Comparison of ENCODE assay signal across 2 cellular contexts in the genomic region with DNA sequence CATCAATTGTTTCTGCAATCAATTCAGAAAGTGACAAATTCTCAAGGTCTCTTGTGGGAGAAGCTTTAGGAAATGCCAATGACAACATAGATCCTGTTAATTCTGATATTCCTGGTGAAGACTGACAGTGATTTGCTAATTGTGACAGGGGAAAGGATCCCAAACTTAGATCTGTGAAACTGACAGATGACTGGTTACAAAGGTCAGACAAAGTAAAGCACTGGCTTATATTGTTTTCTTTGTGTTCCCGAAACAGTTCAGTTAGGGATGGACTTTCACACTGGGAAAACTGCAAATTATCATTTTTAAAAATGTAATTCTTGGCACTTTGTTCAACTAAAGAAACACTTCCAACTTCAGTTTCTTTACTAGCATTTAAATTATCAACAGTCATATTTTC.
A peak's percentile ranks its signal among the peaks of the same experiment; 100 is the strongest.
TF ChIP-seq lines count a peak whose summit lies in the region.

No MANE protein-coding gene starts in this region.

TF ChIP-seq in H1, 55 proteins besides CTCF, POLR2A, EP300 and RAD21:
- no peak for TF ChIP-seq HDAC2 (IDR thresholded peaks at IDR 0.05; ENCODE audit: borderline replicate concordance in 1 of 2, low read depth in 2 of 2, low read length in 2 of 2)
- no peak for TF ChIP-seq EGR1 (IDR thresholded peaks at IDR 0.05; ENCODE audit: borderline replicate concordance, low read depth, low read length)
- no peak for TF ChIP-seq TBP (IDR thresholded peaks at IDR 0.05; ENCODE audit: low read depth, low read length)
- TF ChIP-seq, protein P1, sequence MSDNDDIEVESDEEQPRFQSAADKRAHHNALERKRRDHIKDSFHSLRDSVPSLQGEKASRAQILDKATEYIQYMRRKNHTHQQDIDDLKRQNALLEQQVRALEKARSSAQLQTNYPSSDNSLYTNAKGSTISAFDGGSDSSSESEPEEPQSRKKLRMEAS (IDR thresholded peaks at IDR 0.05) = no peak
- TF ChIP-seq TAF1 (IDR thresholded peaks at IDR 0.05; ENCODE audit: low read depth, low read length) = no peak
- TF ChIP-seq SAP30 (IDR thresholded peaks at IDR 0.05; ENCODE audit: insufficient read depth, insufficient replicate concordance, low read length) = no peak
- no peak for TF ChIP-seq YY1 (IDR thresholded peaks at IDR 0.05; ENCODE audit: low read depth, low read length)
- TF ChIP-seq, protein P2, sequence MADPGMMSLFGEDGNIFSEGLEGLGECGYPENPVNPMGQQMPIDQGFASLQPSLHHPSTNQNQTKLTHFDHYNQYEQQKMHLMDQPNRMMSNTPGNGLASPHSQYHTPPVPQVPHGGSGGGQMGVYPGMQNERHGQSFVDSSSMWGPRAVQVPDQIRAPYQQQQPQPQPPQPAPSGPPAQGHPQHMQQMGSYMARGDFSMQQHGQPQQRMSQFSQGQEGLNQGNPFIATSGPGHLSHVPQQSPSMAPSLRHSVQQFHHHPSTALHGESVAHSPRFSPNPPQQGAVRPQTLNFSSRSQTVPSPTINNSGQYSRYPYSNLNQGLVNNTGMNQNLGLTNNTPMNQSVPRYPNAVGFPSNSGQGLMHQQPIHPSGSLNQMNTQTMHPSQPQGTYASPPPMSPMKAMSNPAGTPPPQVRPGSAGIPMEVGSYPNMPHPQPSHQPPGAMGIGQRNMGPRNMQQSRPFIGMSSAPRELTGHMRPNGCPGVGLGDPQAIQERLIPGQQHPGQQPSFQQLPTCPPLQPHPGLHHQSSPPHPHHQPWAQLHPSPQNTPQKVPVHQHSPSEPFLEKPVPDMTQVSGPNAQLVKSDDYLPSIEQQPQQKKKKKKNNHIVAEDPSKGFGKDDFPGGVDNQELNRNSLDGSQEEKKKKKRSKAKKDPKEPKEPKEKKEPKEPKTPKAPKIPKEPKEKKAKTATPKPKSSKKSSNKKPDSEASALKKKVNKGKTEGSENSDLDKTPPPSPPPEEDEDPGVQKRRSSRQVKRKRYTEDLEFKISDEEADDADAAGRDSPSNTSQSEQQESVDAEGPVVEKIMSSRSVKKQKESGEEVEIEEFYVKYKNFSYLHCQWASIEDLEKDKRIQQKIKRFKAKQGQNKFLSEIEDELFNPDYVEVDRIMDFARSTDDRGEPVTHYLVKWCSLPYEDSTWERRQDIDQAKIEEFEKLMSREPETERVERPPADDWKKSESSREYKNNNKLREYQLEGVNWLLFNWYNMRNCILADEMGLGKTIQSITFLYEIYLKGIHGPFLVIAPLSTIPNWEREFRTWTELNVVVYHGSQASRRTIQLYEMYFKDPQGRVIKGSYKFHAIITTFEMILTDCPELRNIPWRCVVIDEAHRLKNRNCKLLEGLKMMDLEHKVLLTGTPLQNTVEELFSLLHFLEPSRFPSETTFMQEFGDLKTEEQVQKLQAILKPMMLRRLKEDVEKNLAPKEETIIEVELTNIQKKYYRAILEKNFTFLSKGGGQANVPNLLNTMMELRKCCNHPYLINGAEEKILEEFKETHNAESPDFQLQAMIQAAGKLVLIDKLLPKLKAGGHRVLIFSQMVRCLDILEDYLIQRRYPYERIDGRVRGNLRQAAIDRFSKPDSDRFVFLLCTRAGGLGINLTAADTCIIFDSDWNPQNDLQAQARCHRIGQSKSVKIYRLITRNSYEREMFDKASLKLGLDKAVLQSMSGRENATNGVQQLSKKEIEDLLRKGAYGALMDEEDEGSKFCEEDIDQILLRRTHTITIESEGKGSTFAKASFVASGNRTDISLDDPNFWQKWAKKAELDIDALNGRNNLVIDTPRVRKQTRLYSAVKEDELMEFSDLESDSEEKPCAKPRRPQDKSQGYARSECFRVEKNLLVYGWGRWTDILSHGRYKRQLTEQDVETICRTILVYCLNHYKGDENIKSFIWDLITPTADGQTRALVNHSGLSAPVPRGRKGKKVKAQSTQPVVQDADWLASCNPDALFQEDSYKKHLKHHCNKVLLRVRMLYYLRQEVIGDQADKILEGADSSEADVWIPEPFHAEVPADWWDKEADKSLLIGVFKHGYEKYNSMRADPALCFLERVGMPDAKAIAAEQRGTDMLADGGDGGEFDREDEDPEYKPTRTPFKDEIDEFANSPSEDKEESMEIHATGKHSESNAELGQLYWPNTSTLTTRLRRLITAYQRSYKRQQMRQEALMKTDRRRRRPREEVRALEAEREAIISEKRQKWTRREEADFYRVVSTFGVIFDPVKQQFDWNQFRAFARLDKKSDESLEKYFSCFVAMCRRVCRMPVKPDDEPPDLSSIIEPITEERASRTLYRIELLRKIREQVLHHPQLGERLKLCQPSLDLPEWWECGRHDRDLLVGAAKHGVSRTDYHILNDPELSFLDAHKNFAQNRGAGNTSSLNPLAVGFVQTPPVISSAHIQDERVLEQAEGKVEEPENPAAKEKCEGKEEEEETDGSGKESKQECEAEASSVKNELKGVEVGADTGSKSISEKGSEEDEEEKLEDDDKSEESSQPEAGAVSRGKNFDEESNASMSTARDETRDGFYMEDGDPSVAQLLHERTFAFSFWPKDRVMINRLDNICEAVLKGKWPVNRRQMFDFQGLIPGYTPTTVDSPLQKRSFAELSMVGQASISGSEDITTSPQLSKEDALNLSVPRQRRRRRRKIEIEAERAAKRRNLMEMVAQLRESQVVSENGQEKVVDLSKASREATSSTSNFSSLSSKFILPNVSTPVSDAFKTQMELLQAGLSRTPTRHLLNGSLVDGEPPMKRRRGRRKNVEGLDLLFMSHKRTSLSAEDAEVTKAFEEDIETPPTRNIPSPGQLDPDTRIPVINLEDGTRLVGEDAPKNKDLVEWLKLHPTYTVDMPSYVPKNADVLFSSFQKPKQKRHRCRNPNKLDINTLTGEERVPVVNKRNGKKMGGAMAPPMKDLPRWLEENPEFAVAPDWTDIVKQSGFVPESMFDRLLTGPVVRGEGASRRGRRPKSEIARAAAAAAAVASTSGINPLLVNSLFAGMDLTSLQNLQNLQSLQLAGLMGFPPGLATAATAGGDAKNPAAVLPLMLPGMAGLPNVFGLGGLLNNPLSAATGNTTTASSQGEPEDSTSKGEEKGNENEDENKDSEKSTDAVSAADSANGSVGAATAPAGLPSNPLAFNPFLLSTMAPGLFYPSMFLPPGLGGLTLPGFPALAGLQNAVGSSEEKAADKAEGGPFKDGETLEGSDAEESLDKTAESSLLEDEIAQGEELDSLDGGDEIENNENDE (IDR thresholded peaks at IDR 0.05; ENCODE audit: insufficient replicate concordance, low read length) = no peak
- TF ChIP-seq, protein P3, sequence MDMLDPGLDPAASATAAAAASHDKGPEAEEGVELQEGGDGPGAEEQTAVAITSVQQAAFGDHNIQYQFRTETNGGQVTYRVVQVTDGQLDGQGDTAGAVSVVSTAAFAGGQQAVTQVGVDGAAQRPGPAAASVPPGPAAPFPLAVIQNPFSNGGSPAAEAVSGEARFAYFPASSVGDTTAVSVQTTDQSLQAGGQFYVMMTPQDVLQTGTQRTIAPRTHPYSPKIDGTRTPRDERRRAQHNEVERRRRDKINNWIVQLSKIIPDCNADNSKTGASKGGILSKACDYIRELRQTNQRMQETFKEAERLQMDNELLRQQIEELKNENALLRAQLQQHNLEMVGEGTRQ (IDR thresholded peaks at IDR 0.05; ENCODE audit: low read length) = no peak
- no peak for TF ChIP-seq JUND (IDR thresholded peaks at IDR 0.05; ENCODE audit: low read length)
- no peak for TF ChIP-seq RFX5 (IDR thresholded peaks at IDR 0.05; ENCODE audit: borderline replicate concordance, low read depth, low read length)
- TF ChIP-seq SIRT6 (IDR thresholded peaks at IDR 0.05; ENCODE audit: low read length) = no peak
- no peak for TF ChIP-seq SP4 (IDR thresholded peaks at IDR 0.05; ENCODE audit: low read length)

TF ChIP-seq in HepG2, 621 proteins besides CTCF, POLR2A, EP300 and RAD21:
- no peak for TF ChIP-seq NR2F6 (IDR thresholded peaks at IDR 0.05)
- TF ChIP-seq NR2F6 (CRISPR knock-in tag; IDR thresholded peaks at IDR 0.05) = 0 out of 2 replicates have a peak, but pooled peaks have one; percentile 23
- 0 out of 2 replicates have a peak, but pooled peaks have one; percentile 48 for TF ChIP-seq GFI1 (CRISPR knock-in tag; IDR thresholded peaks at IDR 0.05; ENCODE audit: borderline replicate concordance)
- TF ChIP-seq CREM (IDR thresholded peaks at IDR 0.05) = 0 out of 2 replicates have a peak, but pooled peaks have one; percentile 16
- no peak for TF ChIP-seq CREM (CRISPR knock-in tag; IDR thresholded peaks at IDR 0.05)
- no peak for TF ChIP-seq TRIM24 (CRISPR knock-in tag; IDR thresholded peaks at IDR 0.05)
- TF ChIP-seq HNF4A (CRISPR knock-in tag; IDR thresholded peaks at IDR 0.05) = peak; percentile 46
- peak; percentile 21; the same call in 1 of the 2 replicates for TF ChIP-seq TBX2 (CRISPR knock-in tag; IDR thresholded peaks at IDR 0.05; ENCODE audit: borderline replicate concordance)
- peak; percentile 48 for TF ChIP-seq BCL6 (CRISPR knock-in tag; IDR thresholded peaks at IDR 0.05)
- TF ChIP-seq, protein P4, sequence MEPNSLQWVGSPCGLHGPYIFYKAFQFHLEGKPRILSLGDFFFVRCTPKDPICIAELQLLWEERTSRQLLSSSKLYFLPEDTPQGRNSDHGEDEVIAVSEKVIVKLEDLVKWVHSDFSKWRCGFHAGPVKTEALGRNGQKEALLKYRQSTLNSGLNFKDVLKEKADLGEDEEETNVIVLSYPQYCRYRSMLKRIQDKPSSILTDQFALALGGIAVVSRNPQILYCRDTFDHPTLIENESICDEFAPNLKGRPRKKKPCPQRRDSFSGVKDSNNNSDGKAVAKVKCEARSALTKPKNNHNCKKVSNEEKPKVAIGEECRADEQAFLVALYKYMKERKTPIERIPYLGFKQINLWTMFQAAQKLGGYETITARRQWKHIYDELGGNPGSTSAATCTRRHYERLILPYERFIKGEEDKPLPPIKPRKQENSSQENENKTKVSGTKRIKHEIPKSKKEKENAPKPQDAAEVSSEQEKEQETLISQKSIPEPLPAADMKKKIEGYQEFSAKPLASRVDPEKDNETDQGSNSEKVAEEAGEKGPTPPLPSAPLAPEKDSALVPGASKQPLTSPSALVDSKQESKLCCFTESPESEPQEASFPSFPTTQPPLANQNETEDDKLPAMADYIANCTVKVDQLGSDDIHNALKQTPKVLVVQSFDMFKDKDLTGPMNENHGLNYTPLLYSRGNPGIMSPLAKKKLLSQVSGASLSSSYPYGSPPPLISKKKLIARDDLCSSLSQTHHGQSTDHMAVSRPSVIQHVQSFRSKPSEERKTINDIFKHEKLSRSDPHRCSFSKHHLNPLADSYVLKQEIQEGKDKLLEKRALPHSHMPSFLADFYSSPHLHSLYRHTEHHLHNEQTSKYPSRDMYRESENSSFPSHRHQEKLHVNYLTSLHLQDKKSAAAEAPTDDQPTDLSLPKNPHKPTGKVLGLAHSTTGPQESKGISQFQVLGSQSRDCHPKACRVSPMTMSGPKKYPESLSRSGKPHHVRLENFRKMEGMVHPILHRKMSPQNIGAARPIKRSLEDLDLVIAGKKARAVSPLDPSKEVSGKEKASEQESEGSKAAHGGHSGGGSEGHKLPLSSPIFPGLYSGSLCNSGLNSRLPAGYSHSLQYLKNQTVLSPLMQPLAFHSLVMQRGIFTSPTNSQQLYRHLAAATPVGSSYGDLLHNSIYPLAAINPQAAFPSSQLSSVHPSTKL (CRISPR knock-in tag; IDR thresholded peaks at IDR 0.05) = peak; percentile 13; the same call in 1 of the 2 replicates
- peak; percentile 45; the same call in 1 of the 2 replicates for TF ChIP-seq HNF4G (IDR thresholded peaks at IDR 0.05; ENCODE audit: borderline replicate concordance, low read depth, low read length)
- no peak for TF ChIP-seq HNF4G (CRISPR knock-in tag; IDR thresholded peaks at IDR 0.05; ENCODE audit: borderline replicate concordance, low read depth)
- TF ChIP-seq, protein P5, sequence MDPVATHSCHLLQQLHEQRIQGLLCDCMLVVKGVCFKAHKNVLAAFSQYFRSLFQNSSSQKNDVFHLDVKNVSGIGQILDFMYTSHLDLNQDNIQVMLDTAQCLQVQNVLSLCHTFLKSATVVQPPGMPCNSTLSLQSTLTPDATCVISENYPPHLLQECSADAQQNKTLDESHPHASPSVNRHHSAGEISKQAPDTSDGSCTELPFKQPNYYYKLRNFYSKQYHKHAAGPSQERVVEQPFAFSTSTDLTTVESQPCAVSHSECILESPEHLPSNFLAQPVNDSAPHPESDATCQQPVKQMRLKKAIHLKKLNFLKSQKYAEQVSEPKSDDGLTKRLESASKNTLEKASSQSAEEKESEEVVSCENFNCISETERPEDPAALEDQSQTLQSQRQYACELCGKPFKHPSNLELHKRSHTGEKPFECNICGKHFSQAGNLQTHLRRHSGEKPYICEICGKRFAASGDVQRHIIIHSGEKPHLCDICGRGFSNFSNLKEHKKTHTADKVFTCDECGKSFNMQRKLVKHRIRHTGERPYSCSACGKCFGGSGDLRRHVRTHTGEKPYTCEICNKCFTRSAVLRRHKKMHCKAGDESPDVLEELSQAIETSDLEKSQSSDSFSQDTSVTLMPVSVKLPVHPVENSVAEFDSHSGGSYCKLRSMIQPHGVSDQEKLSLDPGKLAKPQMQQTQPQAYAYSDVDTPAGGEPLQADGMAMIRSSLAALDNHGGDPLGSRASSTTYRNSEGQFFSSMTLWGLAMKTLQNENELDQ (CRISPR knock-in tag; IDR thresholded peaks at IDR 0.05; ENCODE audit: borderline replicate concordance) = no peak
- TF ChIP-seq, protein P6, sequence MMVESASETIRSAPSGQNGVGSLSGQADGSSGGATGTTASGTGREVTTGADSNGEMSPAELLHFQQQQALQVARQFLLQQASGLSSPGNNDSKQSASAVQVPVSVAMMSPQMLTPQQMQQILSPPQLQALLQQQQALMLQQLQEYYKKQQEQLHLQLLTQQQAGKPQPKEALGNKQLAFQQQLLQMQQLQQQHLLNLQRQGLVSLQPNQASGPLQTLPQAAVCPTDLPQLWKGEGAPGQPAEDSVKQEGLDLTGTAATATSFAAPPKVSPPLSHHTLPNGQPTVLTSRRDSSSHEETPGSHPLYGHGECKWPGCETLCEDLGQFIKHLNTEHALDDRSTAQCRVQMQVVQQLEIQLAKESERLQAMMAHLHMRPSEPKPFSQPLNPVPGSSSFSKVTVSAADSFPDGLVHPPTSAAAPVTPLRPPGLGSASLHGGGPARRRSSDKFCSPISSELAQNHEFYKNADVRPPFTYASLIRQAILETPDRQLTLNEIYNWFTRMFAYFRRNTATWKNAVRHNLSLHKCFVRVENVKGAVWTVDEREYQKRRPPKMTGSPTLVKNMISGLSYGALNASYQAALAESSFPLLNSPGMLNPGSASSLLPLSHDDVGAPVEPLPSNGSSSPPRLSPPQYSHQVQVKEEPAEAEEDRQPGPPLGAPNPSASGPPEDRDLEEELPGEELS (CRISPR knock-in tag; IDR thresholded peaks at IDR 0.05) = peak; percentile 35; the same call in 1 of the 2 replicates
- peak; percentile 69 for TF ChIP-seq SOX5 (CRISPR knock-in tag; IDR thresholded peaks at IDR 0.05; ENCODE audit: borderline replicate concordance)
- no peak for TF ChIP-seq RFXANK (CRISPR knock-in tag; IDR thresholded peaks at IDR 0.05)
- TF ChIP-seq NR2F2 (IDR thresholded peaks at IDR 0.05; ENCODE audit: borderline replicate concordance, low read depth) = 0 out of 2 replicates have a peak, but pooled peaks have one; percentile 21
- no peak for TF ChIP-seq PITX1 (CRISPR knock-in tag; IDR thresholded peaks at IDR 0.05)
- TF ChIP-seq, protein P7, sequence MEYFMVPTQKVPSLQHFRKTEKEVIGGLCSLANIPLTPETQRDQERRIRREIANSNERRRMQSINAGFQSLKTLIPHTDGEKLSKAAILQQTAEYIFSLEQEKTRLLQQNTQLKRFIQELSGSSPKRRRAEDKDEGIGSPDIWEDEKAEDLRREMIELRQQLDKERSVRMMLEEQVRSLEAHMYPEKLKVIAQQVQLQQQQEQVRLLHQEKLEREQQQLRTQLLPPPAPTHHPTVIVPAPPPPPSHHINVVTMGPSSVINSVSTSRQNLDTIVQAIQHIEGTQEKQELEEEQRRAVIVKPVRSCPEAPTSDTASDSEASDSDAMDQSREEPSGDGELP (IDR thresholded peaks at IDR 0.05; ENCODE audit: borderline replicate concordance, low read depth) = no peak
- no peak for TF ChIP-seq SOX13 (IDR thresholded peaks at IDR 0.05)
- TF ChIP-seq SOX13 (CRISPR knock-in tag; conservative IDR thresholded peaks at IDR 0.05 in 1 of 2, IDR thresholded peaks at IDR 0.05 in 1 of 2) = peak in 1 of 2 experiments; percentile 55; a peak in 2 of 4 replicates
- peak; percentile 49 for TF ChIP-seq SAP130 (CRISPR knock-in tag; IDR thresholded peaks at IDR 0.05; ENCODE audit: low read depth)
- TF ChIP-seq ZNF431 (CRISPR knock-in tag; IDR thresholded peaks at IDR 0.05; ENCODE audit: borderline replicate concordance, low read depth) = no peak
- no peak for TF ChIP-seq FOXK2 (IDR thresholded peaks at IDR 0.05)
- TF ChIP-seq SOX6 (IDR thresholded peaks at IDR 0.05) = no peak
- peak; percentile 51; the same call in 1 of the 2 replicates for TF ChIP-seq SOX6 (CRISPR knock-in tag; IDR thresholded peaks at IDR 0.05)
- TF ChIP-seq HOXA5 (CRISPR knock-in tag; IDR thresholded peaks at IDR 0.05) = no peak
